ENCODE assay signal across 25 cellular contexts in the genomic region with DNA sequence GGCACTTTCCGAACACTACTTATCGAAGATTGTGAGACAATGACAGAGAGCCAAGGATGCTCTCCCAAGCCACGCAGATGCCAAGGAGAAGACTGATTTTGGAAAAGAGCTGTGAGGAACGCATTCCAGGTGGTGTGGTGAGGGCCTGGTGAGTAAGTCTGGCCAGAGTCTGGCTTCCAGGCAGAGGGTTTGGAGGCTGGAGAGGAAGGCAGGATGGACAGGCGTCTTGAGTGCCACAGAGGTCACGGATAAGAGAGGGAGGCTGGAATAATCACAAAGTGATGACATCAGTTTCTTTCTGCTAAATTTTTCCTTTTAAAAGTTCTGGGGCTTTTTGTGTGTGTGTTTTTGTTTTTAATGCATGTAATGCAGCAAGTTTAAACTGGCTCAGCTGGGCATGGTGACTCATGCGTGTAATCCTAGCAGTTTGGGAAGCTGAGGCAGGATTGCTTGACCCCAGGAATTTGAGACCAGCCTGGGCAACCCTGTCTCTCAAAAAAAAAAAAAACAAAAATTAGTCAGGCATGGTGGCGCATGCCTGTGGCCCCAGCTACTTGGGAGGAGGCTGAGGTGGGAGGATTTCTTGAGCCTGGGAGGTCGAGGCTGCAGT.
"Had no signal": no experiment of that assay in that cellular context is flagged by ENCODE, and none has a peak within 500 bp of the region (broad histone marks: within the 10 kb centered on the region; RNA-seq: fewer than 3 reads in every experiment).

No MANE protein-coding gene starts in this region.

- H3K27ac ChIP-seq: adrenal gland, ascending aorta, cardiac muscle cell, left ventricle myocardium inferior, spleen, thoracic aorta, upper lobe of left lung had no signal

- DNase-seq: activated CD4-positive, alpha-beta T cell treated with anti-CD3 and anti-CD28 coated beads, Interleukin-2, amount 50 U/mL, for 4 hours; activated CD8-positive, alpha-beta memory T cell treated with anti-CD3 and anti-CD28 coated beads, Interleukin-2, amount 50 U/mL, for 48 hours; activated naive CD4-positive, alpha-beta T cell; activated T-cell treated with anti-CD3 and anti-CD28 coated beads, Interleukin-2, amount 50 U/mL, for 4 hours; adrenal gland; erythroblast; foreskin melanocyte; glutamatergic neuron; hippocampal formation; left ventricle myocardium inferior; midbrain; nucleus accumbens; posterior cingulate gyrus; spleen; stimulated activated CD4-positive, alpha-beta T cell treated with anti-CD3 and anti-CD28 coated beads, Interleukin-4, amount 100 ng/mL, for 1 hour; stimulated activated naive CD4-positive, alpha-beta T cell; T-helper 9 cell had no signal

- H3K4me1 ChIP-seq: adrenal gland, ascending aorta, left ventricle myocardium inferior, spleen, upper lobe of left lung had no signal

- H3K4me3 ChIP-seq: adrenal gland, ascending aorta, cardiac muscle cell, left ventricle myocardium inferior, spleen, thoracic aorta, upper lobe of left lung had no signal

- ATAC-seq: activated T-cell treated with anti-CD3 and anti-CD28 coated beads, Interleukin-2, amount 50 U/mL, for 4 hours; WTC11 had no signal

- H3K36me3 ChIP-seq: adrenal gland, ascending aorta, cardiac muscle cell, left ventricle myocardium inferior, spleen, thoracic aorta, upper lobe of left lung had no signal

- H3K4me3 Mint-ChIP-seq: activated naive CD8-positive, alpha-beta T cell; activated T-cell treated with anti-CD3 and anti-CD28 coated beads, Interleukin-2, amount 50 U/mL, for 4 hours; nephron; WTC11 had no signal

- H3K36me3 Mint-ChIP-seq: activated naive CD8-positive, alpha-beta T cell; WTC11 had no signal

- H3K27me3 ChIP-seq: adrenal gland, ascending aorta, cardiac muscle cell, spleen, upper lobe of left lung had no signal

- H3K27ac Mint-ChIP-seq: activated naive CD8-positive, alpha-beta T cell; activated T-helper 2 cell treated with anti-CD3 and anti-CD28 coated beads, Interferon-gamma antibody, Interleukin-2, Interleukin-4, amounts not matched to agents 10 μg/mL and 5 μg/mL and 100 μg/mL, durations not matched to agents 14 hours and 24 hours and 36 hours; nephron; WTC11 had no signal

- H3K9me3 ChIP-seq: adrenal gland, ascending aorta, left ventricle myocardium inferior, spleen, thoracic aorta, upper lobe of left lung had no signal

- H3K9me3 Mint-ChIP-seq: activated T-cell treated with anti-CD3 and anti-CD28 coated beads, Interleukin-2, amount 50 U/mL, for 4 hours; activated T-helper 2 cell treated with anti-CD3 and anti-CD28 coated beads, Interferon-gamma antibody, Interleukin-2, Interleukin-4, amounts not matched to agents 10 μg/mL and 5 μg/mL and 100 μg/mL, durations not matched to agents 14 hours and 24 hours and 36 hours; nephron had no signal
